In genomic region chr19:530133-531008, GRCh38 we compare ENCODE assay signal across 8 cellular contexts. TPM values are rescaled to one million over a fixed set of nuclear protein-coding genes. Genes with fewer than 3 reads are reported as not detected.
A peak's percentile ranks its signal among the peaks of the same experiment; 100 is the strongest.
DNase-seq lines count a peak whose midpoint lies in the region; ATAC-seq, FAIRE-seq and TF ChIP-seq lines count a peak whose summit lies in the region.

No MANE protein-coding gene starts in this region.

- H3K36me3 ChIP-seq in HUES6 (ENCODE audit: control insufficient read depth, insufficient read depth, low read length) (peaks cover 3% of the 10 kb centered on the region), keratinocyte (ENCODE audit: control insufficient read depth in 2 of 2, extremely low read depth in 1 of 2, insufficient read depth in 2 of 2, low read length in 2 of 2) (peaks cover 3 to 6% of the 10 kb centered on the region in 2 experiments), stomach (peaks cover 0 to 6% (median 2%) of the 10 kb centered on the region in 4 donors)

- H3K4me1 ChIP-seq in HUES6 (ENCODE audit: control insufficient read depth, insufficient read depth, low read length) = peaks cover 17% of the 10 kb centered on the region
- peaks cover 13% of the 10 kb centered on the region for H3K4me1 ChIP-seq in keratinocyte (ENCODE audit: control insufficient read depth, extremely low read depth, insufficient read depth, low read length)
- peaks cover 24 to 42% (median 38%) of the 10 kb centered on the region in 4 donors for H3K4me1 ChIP-seq in stomach

- TF ChIP-seq POLR2A in stomach (IDR thresholded peaks at IDR 0.05) = no peak

- H3K4me2 ChIP-seq in keratinocyte (ENCODE audit: control insufficient read depth, extremely low read depth, insufficient read depth, low read depth, low read length) = peak overlapping the region; percentile 80

- no peak for ATAC-seq in GM19455 (IDR thresholded peaks at IDR 0.05; ENCODE audit: unreplicated experiment)
- ATAC-seq in HG03432 (IDR thresholded peaks at IDR 0.05; ENCODE audit: unreplicated experiment) = no peak

- H3K9me3 ChIP-seq in HUES6 (ENCODE audit: control insufficient read depth, insufficient read depth, low read depth, low read length) (no peaks in the 10 kb centered on the region), keratinocyte (ENCODE audit: control insufficient read depth, low read depth, low read length) (no peaks in the 10 kb centered on the region), stomach (no peaks in the 10 kb centered on the region)

- peaks cover 11% of the 10 kb centered on the region for H3K27me3 Mint-ChIP-seq in activated naive CD8-positive, alpha-beta T cell treated with anti-CD3 and anti-CD28 coated beads for 36 hours

- dilution Hi-C loops in keratinocyte (cut with MboI; ENCODE audit: extremely low pct_ligation_motif_present, low sequenced_read_pairs) = no loop called here

- peak overlapping the region; percentile 92 for H2AFZ ChIP-seq in keratinocyte (ENCODE audit: control insufficient read depth, low read length)

- H3K36me3 Mint-ChIP-seq in activated naive CD8-positive, alpha-beta T cell treated with anti-CD3 and anti-CD28 coated beads for 36 hours = no peaks in the 10 kb centered on the region

- TF ChIP-seq CTCF in keratinocyte (optimal IDR thresholded peaks at IDR 0.05 in 1 of 3, IDR thresholded peaks at IDR 0.05 in 1 of 3, conservative IDR thresholded peaks at IDR 0.05 in 1 of 3; ENCODE audit: extremely low read depth in 1 of 3, insufficient read depth in 2 of 3, low read length in 3 of 3) = no peak
- TF ChIP-seq CTCF in stomach (IDR thresholded peaks at IDR 0.05) = no peak

- no peak for DNase-seq in activated naive CD8-positive, alpha-beta T cell treated with anti-CD3 and anti-CD28 coated beads for 36 hours
- DNase-seq in keratinocyte (ENCODE audit: low read depth, low spot score) (no peak), stomach (no peak), NCI-H526 treated with DMSO at 0.1 percent for 48 hours (lab: John Stamatoyannopoulos, UW) (no peak), Ammon's horn (ENCODE audit: low spot score) (no peak)

- peak overlapping the region; percentile 85 for H3K27ac Mint-ChIP-seq in activated naive CD8-positive, alpha-beta T cell treated with anti-CD3 and anti-CD28 coated beads for 36 hours

- H3K27me3 ChIP-seq in HUES6 (ENCODE audit: control insufficient read depth, insufficient read depth, low read length) (no peaks in the 10 kb centered on the region), keratinocyte (ENCODE audit: control insufficient read depth, extremely low read depth, insufficient read depth, low read length) (peaks cover 2% of the 10 kb centered on the region), stomach (peaks cover 0 to 23% (median 5%) of the 10 kb centered on the region in 3 donors)

- no peak overlapping the region for H3K9ac ChIP-seq in HUES6 (ENCODE audit: low read length)
- H3K9ac ChIP-seq in keratinocyte (ENCODE audit: control insufficient read depth, extremely low read depth, insufficient read depth, low read length) = peak overlapping the region; percentile 74

- TF ChIP-seq EP300 in stomach (IDR thresholded peaks at IDR 0.05) = no peak

- FAIRE-seq in keratinocyte (lab: Jason Lieb, UNC) = no peak

- peaks cover 4% of the 10 kb centered on the region for H3K9me1 ChIP-seq in keratinocyte (ENCODE audit: control insufficient read depth, extremely low read depth, insufficient read depth, low read length)

- peak overlapping the region; percentile 100 for H3K4me3 ChIP-seq in HUES6 (ENCODE audit: low read depth, low read length)
- H3K4me3 ChIP-seq in keratinocyte (ENCODE audit: control insufficient read depth in 2 of 3, extremely low read depth in 1 of 3, insufficient read depth in 2 of 3, low read depth in 1 of 3, low read length in 3 of 3) = peak overlapping the region; percentile 67 to 83 (median 76)
- peak overlapping the region; percentile 97 to 100 (median 99) for H3K4me3 ChIP-seq in stomach

- WGBS in stomach, 5 donors = 57 to 63% (median 59%) methylated on average over 38 of the region's 38 CpGs

- H3K4me3 Mint-ChIP-seq in activated naive CD8-positive, alpha-beta T cell treated with anti-CD3 and anti-CD28 coated beads for 36 hours = peak overlapping the region; percentile 81

- H3K79me2 ChIP-seq in keratinocyte (ENCODE audit: control insufficient read depth, insufficient read depth, low read length) = peaks cover 36% of the 10 kb centered on the region

- H3K4me1 Mint-ChIP-seq in activated naive CD8-positive, alpha-beta T cell treated with anti-CD3 and anti-CD28 coated beads for 36 hours = peaks cover 18% of the 10 kb centered on the region

- H3K27ac ChIP-seq in HUES6 (ENCODE audit: low read depth, low read length) = no peak overlapping the region
- no peak overlapping the region for H3K27ac ChIP-seq in keratinocyte (ENCODE audit: control insufficient read depth, insufficient read depth, low read length)
- H3K27ac ChIP-seq in stomach = peak overlapping the region; percentile 92 to 99 (median 96)

- intact Hi-C loops in stomach (cut with DNase I; ENCODE audit: low total_unique reads) = no loop called here

- H3K9me3 Mint-ChIP-seq in activated naive CD8-positive, alpha-beta T cell treated with anti-CD3 and anti-CD28 coated beads for 36 hours = no peaks in the 10 kb centered on the region

- peaks cover 17% of the 10 kb centered on the region for H4K20me1 ChIP-seq in keratinocyte (ENCODE audit: control insufficient read depth, extremely low read depth, insufficient read depth, low read length)

RNA-seq across cellular contexts. Expression of gene CDC34, which starts 1.2 kb away (rescaled TPM):
- 10 to 100 TPM; 46.5 to 48.8 TPM for total RNA-seq in activated naive CD8-positive, alpha-beta T cell treated with anti-CD3 and anti-CD28 coated beads for 36 hours
- polyA plus RNA-seq in keratinocyte = 47.5 to 72.0 TPM (median 48.6 TPM) in 3 replicates
- 48.7 TPM for polyA plus RNA-seq in keratinocyte (2011; ENCODE audit: low read depth)
- polyA plus RNA-seq in keratinocyte (2011; cell fraction: cytosol; rRNA removed) = 43.0 and 88.0 TPM in 2 replicates
- 42.5 and 59.2 TPM in 2 replicates for polyA plus RNA-seq in keratinocyte (2011; cell fraction: nucleus; rRNA removed)
- 62.4 and 88.5 TPM in 2 replicates for polyA plus RNA-seq in keratinocyte (2012; ENCODE audit: low replicate concordance)
- polyA minus RNA-seq in keratinocyte = 18.4 to 107 TPM (median 34.2 TPM) in 3 replicates
- 68.9 TPM for polyA minus RNA-seq in keratinocyte (2011; cell fraction: cytosol; rRNA and poly(A)+ RNA removed)
- 15.1 and 17.7 TPM in 2 replicates for polyA minus RNA-seq in keratinocyte (2011; cell fraction: nucleus; rRNA and poly(A)+ RNA removed)
- 100 to 1,000 TPM in 2 of 5 donors, 10 to 100 TPM in 3; 26.1 to 503 (median 72.9) TPM for total RNA-seq in stomach
- 10 to 100 TPM; 62.9 to 82.1 (median 80.5) TPM for polyA plus RNA-seq in stomach

RNA-seq across cellular contexts. Expression of gene GZMM, which starts 13.5 kb away (rescaled TPM):
- 10 to 100 TPM; 42.0 to 49.0 TPM for total RNA-seq in activated naive CD8-positive, alpha-beta T cell treated with anti-CD3 and anti-CD28 coated beads for 36 hours
- polyA plus RNA-seq in keratinocyte (not detected in 3 replicates), stomach (1 to 10 TPM in 1 of 3 donors, under 1 TPM in 2; 0.37 to 6.6 (median 0.93) TPM)
- not detected for polyA plus RNA-seq in keratinocyte (2011; ENCODE audit: low read depth)
- not detected in 2 replicates for polyA plus RNA-seq in keratinocyte (2011; cell fraction: cytosol; rRNA removed)
- polyA plus RNA-seq in keratinocyte (2011; cell fraction: nucleus; rRNA removed) = not detected in 2 replicates
- polyA plus RNA-seq in keratinocyte (2012; ENCODE audit: low replicate concordance) = 0.31 TPM in 1 of 2 replicates, not detected in the other
- not detected in 3 replicates for polyA minus RNA-seq in keratinocyte
- not detected for polyA minus RNA-seq in keratinocyte (2011; cell fraction: cytosol; rRNA and poly(A)+ RNA removed)
- polyA minus RNA-seq in keratinocyte (2011; cell fraction: nucleus; rRNA and poly(A)+ RNA removed) = not detected in 2 replicates
- total RNA-seq in stomach = 1 to 10 TPM in 1 of 5 donors, under 1 TPM in 1, not detected in 3; 0.55 to 5.4 TPM

RNA-seq across cellular contexts. Expression of gene TPGS1, which starts 23.1 kb away (rescaled TPM):
- total RNA-seq in activated naive CD8-positive, alpha-beta T cell treated with anti-CD3 and anti-CD28 coated beads for 36 hours = 10 to 100 TPM in 1 of 2 experiments, 1 to 10 TPM in 1; 9.3 to 10.3 TPM
- polyA plus RNA-seq in keratinocyte = 1.4 to 3.3 TPM (median 1.9 TPM) in 3 replicates
- 0.24 TPM for polyA plus RNA-seq in keratinocyte (2011; ENCODE audit: low read depth)
- polyA plus RNA-seq in keratinocyte (2011; cell fraction: cytosol; rRNA removed) = 0.62 and 4.3 TPM in 2 replicates
- 1.6 and 3.5 TPM in 2 replicates for polyA plus RNA-seq in keratinocyte (2011; cell fraction: nucleus; rRNA removed)
- 1.8 and 5.8 TPM in 2 replicates for polyA plus RNA-seq in keratinocyte (2012; ENCODE audit: low replicate concordance)
- polyA minus RNA-seq in keratinocyte = 0.35 to 0.79 TPM (median 0.40 TPM) in 3 replicates
- polyA minus RNA-seq in keratinocyte (2011; cell fraction: cytosol; rRNA and poly(A)+ RNA removed) = 12.9 TPM
- polyA minus RNA-seq in keratinocyte (2011; cell fraction: nucleus; rRNA and poly(A)+ RNA removed) = 2.7 and 3.7 TPM in 2 replicates
- 10 to 100 TPM in 3 of 5 donors, 1 to 10 TPM in 2; 1.2 to 65.5 (median 15.2) TPM for total RNA-seq in stomach
- polyA plus RNA-seq in stomach = 10 to 100 TPM; 26.3 to 33.8 (median 26.4) TPM

RNA-seq across cellular contexts. Expression of gene MADCAM1, which starts 34.1 kb away (rescaled TPM):
- total RNA-seq in activated naive CD8-positive, alpha-beta T cell treated with anti-CD3 and anti-CD28 coated beads for 36 hours = under 1 TPM in 1 of 2 experiments, not detected in 1; 0.21 TPM
- polyA plus RNA-seq in keratinocyte = 0.05 to 0.12 TPM (median 0.07 TPM) in 3 replicates
- polyA plus RNA-seq in keratinocyte (2011; ENCODE audit: low read depth) = not detected
- not detected in 2 replicates for polyA plus RNA-seq in keratinocyte (2011; cell fraction: cytosol; rRNA removed)
- polyA plus RNA-seq in keratinocyte (2011; cell fraction: nucleus; rRNA removed) = 0.24 and 0.65 TPM in 2 replicates
- 0.17 and 0.27 TPM in 2 replicates for polyA plus RNA-seq in keratinocyte (2012; ENCODE audit: low replicate concordance)
- not detected in 3 replicates for polyA minus RNA-seq in keratinocyte
- not detected for polyA minus RNA-seq in keratinocyte (2011; cell fraction: cytosol; rRNA and poly(A)+ RNA removed)
- not detected in 2 replicates for polyA minus RNA-seq in keratinocyte (2011; cell fraction: nucleus; rRNA and poly(A)+ RNA removed)
- total RNA-seq in stomach = 10 to 100 TPM in 1 of 5 donors, 1 to 10 TPM in 2, under 1 TPM in 1, not detected in 1; 0.45 to 11.9 (median 2.1) TPM
- polyA plus RNA-seq in stomach = 1 to 10 TPM; 1.5 to 2.9 (median 2.3) TPM

RNA-seq across cellular contexts. Expression of gene BSG, which starts 42.0 kb away (rescaled TPM):
- total RNA-seq in activated naive CD8-positive, alpha-beta T cell treated with anti-CD3 and anti-CD28 coated beads for 36 hours = 100 to 1,000 TPM; 167 to 168 TPM
- polyA plus RNA-seq in keratinocyte = 388 to 552 TPM (median 537 TPM) in 3 replicates
- polyA plus RNA-seq in keratinocyte (2011; ENCODE audit: low read depth) = 171 TPM
- polyA plus RNA-seq in keratinocyte (2011; cell fraction: cytosol; rRNA removed) = 298 and 480 TPM in 2 replicates
- polyA plus RNA-seq in keratinocyte (2011; cell fraction: nucleus; rRNA removed) = 577 and 747 TPM in 2 replicates
- polyA plus RNA-seq in keratinocyte (2012; ENCODE audit: low replicate concordance) = 376 and 679 TPM in 2 replicates
- 280 to 493 TPM (median 484 TPM) in 3 replicates for polyA minus RNA-seq in keratinocyte
- 889 TPM for polyA minus RNA-seq in keratinocyte (2011; cell fraction: cytosol; rRNA and poly(A)+ RNA removed)
- 533 and 629 TPM in 2 replicates for polyA minus RNA-seq in keratinocyte (2011; cell fraction: nucleus; rRNA and poly(A)+ RNA removed)
- 1,000 to 10,000 TPM in 1 of 5 donors, 100 to 1,000 TPM in 4; 184 to 1,029 (median 269) TPM for total RNA-seq in stomach
- polyA plus RNA-seq in stomach = 100 to 1,000 TPM; 193 to 524 (median 393) TPM

Comparison
In these comparisons a context has a peak if more than half of its experiments do, and no peak if none do; other contexts are left out.
1. H3K27ac ChIP-seq: peak in stomach (5 of 5); none in HUES6 (single experiment) and keratinocyte (single experiment).
2. RNA of gene GZMM, which starts 13.5 kb away (total RNA-seq): 42.0 to 49.0 TPM in activated naive CD8-positive, alpha-beta T cell treated with anti-CD3 and anti-CD28 coated beads for 36 hours; 0.55 to 5.4 TPM in stomach; every median in the first group is over 4 times any median in the second.
3. Peak in every context shown above with its lines, with median percentiles within 50 percentile points of each other: H3K4me3 ChIP-seq.